ENCODE assay signal across 6 cellular contexts in the genomic region with DNA sequence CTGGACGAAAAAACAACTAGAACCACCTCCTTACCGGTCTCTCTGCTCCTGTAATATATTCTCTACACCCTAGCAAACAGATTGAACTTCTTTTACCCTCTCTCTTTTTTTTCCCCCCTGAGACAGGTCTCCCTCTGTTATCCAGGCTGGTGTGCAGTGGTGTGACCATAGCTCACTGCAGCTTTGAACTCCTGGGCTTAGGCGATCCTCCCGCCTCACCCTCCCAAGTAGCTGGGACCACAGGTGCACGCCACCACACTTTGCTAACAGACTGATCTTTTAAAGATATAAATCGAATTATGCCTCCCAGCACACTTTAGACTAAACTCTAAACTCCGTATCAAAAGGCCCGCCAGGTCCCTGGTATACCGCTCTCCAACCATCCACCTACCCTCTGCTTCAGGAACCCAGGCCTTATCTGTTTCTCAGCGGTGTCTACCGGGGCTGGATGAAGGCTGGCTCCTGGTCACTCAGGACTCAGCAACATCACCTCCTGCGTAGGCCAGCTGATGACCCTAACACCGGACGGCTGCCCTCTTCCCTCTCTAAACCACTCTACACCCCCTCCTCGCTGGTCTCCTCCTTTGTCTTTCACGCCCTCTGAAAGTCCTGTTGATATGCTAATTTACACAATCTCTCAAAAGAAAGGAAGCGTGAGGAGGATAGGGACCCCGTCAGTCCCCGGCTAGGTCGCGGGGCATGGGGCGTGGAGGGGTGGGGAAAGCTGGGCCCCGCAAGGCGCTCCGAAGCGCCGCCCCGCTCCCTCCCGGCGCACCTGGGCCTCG. TPM values are rescaled to one million over a fixed set of nuclear protein-coding genes. Genes with fewer than 3 reads are reported as not detected.
DNase-seq lines count a peak whose midpoint lies in the region; ATAC-seq and TF ChIP-seq lines count a peak whose summit lies in the region.

No MANE protein-coding gene starts in this region.

- peaks cover 5% of the 10 kb centered on the region for H3K27me3 Mint-ChIP-seq in HFFc6 (ENCODE audit: insufficient read depth)
- no peaks in the 10 kb centered on the region for H3K27me3 Mint-ChIP-seq in memory B cell

- no peak for DNase-seq in HFFc6
- DNase-seq in activated naive CD4-positive, alpha-beta T cell treated with anti-CD3 and anti-CD28 coated beads, Interleukin-2, amount 50 U/mL, for 72 hours (ENCODE audit: low spot score in 2 of 2) = peak in 1 of 2 donors; percentile 11
- no peak for DNase-seq in memory B cell (ENCODE audit: low spot score in 2 of 2)
- no peak for DNase-seq in H4 (ENCODE audit: low spot score)
- no peak for DNase-seq in superior temporal gyrus (ENCODE audit: extremely low spot score)

- no peak for TF ChIP-seq CTCF in HFFc6 (IDR thresholded peaks at IDR 0.05)

- H3K27ac Mint-ChIP-seq in HFFc6 = peak overlapping the region; percentile 50
- peak overlapping the region; percentile 94 to 95 for H3K27ac Mint-ChIP-seq in activated naive CD4-positive, alpha-beta T cell treated with anti-CD3 and anti-CD28 coated beads, Interleukin-2, amount 50 U/mL, for 72 hours
- H3K27ac Mint-ChIP-seq in memory B cell = peak overlapping the region; percentile 96

- peaks cover 12% of the 10 kb centered on the region; the same call in 1 of the 2 replicates for H3K36me3 Mint-ChIP-seq in HFFc6 (ENCODE audit: low read depth)
- H3K36me3 Mint-ChIP-seq in activated naive CD4-positive, alpha-beta T cell treated with anti-CD3 and anti-CD28 coated beads, Interleukin-2, amount 50 U/mL, for 72 hours = peaks cover 18 to 29% of the 10 kb centered on the region in 2 donors
- peaks cover 2% of the 10 kb centered on the region for H3K36me3 Mint-ChIP-seq in memory B cell

- ATAC-seq in activated naive CD4-positive, alpha-beta T cell treated with anti-CD3 and anti-CD28 coated beads, Interleukin-2, amount 50 U/mL, for 72 hours = peak in 1 of 2 donors; percentile 1
- ATAC-seq in memory B cell (ENCODE audit: low read depth) = no peak
- no peak for ATAC-seq in HG02623 (IDR thresholded peaks at IDR 0.05; ENCODE audit: unreplicated experiment)

- H3K4me3 Mint-ChIP-seq in HFFc6 = peak overlapping the region; percentile 89
- H3K4me3 Mint-ChIP-seq in memory B cell = peak overlapping the region; percentile 96

- H3K4me1 Mint-ChIP-seq in HFFc6 (ENCODE audit: low read depth) = peaks cover 22% of the 10 kb centered on the region
- peaks cover 27% of the 10 kb centered on the region for H3K4me1 Mint-ChIP-seq in memory B cell

- no peaks in the 10 kb centered on the region for H3K9me3 Mint-ChIP-seq in HFFc6
- H3K9me3 Mint-ChIP-seq in activated naive CD4-positive, alpha-beta T cell treated with anti-CD3 and anti-CD28 coated beads, Interleukin-2, amount 50 U/mL, for 72 hours = no peaks in the 10 kb centered on the region
- H3K9me3 Mint-ChIP-seq in memory B cell = no peaks in the 10 kb centered on the region

RNA-seq across cellular contexts. Expression of a gene that starts 0.7 kb away (rescaled TPM):
- total RNA-seq in HFFc6 (2021; fragmentation: NEBNext Ultra II Directional; extraction: Animal tissue kit (Norgen Biotek cat#: 25700)) = 10 to 100 TPM; 11.2 to 12.7 (median 12.2) TPM
- total RNA-seq in activated naive CD4-positive, alpha-beta T cell treated with anti-CD3 and anti-CD28 coated beads, Interleukin-2, amount 50 U/mL, for 72 hours = 10 to 100 TPM; 25.7 to 26.3 TPM
- total RNA-seq in H4 (2014; rRNA removed; shearing (Covaris generic)) = 19.6 and 23.2 TPM in 2 replicates

RNA-seq across cellular contexts. Expression of a gene that starts 14.4 kb away (rescaled TPM):
- total RNA-seq in HFFc6 (2021; fragmentation: NEBNext Ultra II Directional; extraction: Animal tissue kit (Norgen Biotek cat#: 25700)) = 10 to 100 TPM; 44.6 to 52.6 (median 47.5) TPM
- total RNA-seq in activated naive CD4-positive, alpha-beta T cell treated with anti-CD3 and anti-CD28 coated beads, Interleukin-2, amount 50 U/mL, for 72 hours = 10 to 100 TPM in 1 of 2 donors, 1 to 10 TPM in 1; 8.2 to 32.2 TPM
- total RNA-seq in H4 (2014; rRNA removed; shearing (Covaris generic)) = 60.4 and 79.3 TPM in 2 replicates

RNA-seq across cellular contexts. Expression of a gene that starts 15.3 kb away (rescaled TPM):
- 10 to 100 TPM; 26.6 to 30.8 (median 27.4) TPM for total RNA-seq in HFFc6 (2021; fragmentation: NEBNext Ultra II Directional; extraction: Animal tissue kit (Norgen Biotek cat#: 25700))
- 10 to 100 TPM; 18.1 to 37.0 TPM for total RNA-seq in activated naive CD4-positive, alpha-beta T cell treated with anti-CD3 and anti-CD28 coated beads, Interleukin-2, amount 50 U/mL, for 72 hours
- total RNA-seq in H4 (2014; rRNA removed; shearing (Covaris generic)) = 9.6 and 10.0 TPM in 2 replicates

RNA-seq across cellular contexts. Expression of a gene that starts 32.2 kb away (rescaled TPM):
- 100 to 1,000 TPM in 4 of 6 experiments, 10 to 100 TPM in 2; 94.9 to 134 (median 113) TPM for total RNA-seq in HFFc6 (2021; fragmentation: NEBNext Ultra II Directional; extraction: Animal tissue kit (Norgen Biotek cat#: 25700))
- total RNA-seq in activated naive CD4-positive, alpha-beta T cell treated with anti-CD3 and anti-CD28 coated beads, Interleukin-2, amount 50 U/mL, for 72 hours = 100 to 1,000 TPM in 1 of 2 donors, 10 to 100 TPM in 1; 81.7 to 136 TPM
- total RNA-seq in H4 (2014; rRNA removed; shearing (Covaris generic)) = 55.6 and 71.1 TPM in 2 replicates

RNA-seq across cellular contexts. Expression of a gene that starts 32.9 kb away (rescaled TPM):
- 10 to 100 TPM in 5 of 6 experiments, 1 to 10 TPM in 1; 8.8 to 17.4 (median 16.2) TPM for total RNA-seq in HFFc6 (2021; fragmentation: NEBNext Ultra II Directional; extraction: Animal tissue kit (Norgen Biotek cat#: 25700))
- 10 to 100 TPM; 92.1 to 99.7 TPM for total RNA-seq in activated naive CD4-positive, alpha-beta T cell treated with anti-CD3 and anti-CD28 coated beads, Interleukin-2, amount 50 U/mL, for 72 hours
- 49.1 and 58.0 TPM in 2 replicates for total RNA-seq in H4 (2014; rRNA removed; shearing (Covaris generic))
